Comparison of ENCODE assay signal across 8 cellular contexts in genomic region chrX:101415180-101416130, GRCh38. TPM values are rescaled to one million over a fixed set of nuclear protein-coding genes. Genes with fewer than 3 reads are reported as not detected.
DNase-seq lines count a peak whose midpoint lies in the region; ATAC-seq and TF ChIP-seq lines count a peak whose summit lies in the region.

No MANE protein-coding gene starts in this region.

- TF ChIP-seq CTCF in RWPE2 (IDR thresholded peaks at IDR 0.05; ENCODE audit: poor library complexity, severe bottlenecking), result peak; percentile 62
- peak; percentile 52 for TF ChIP-seq CTCF in cardiac fibroblast (IDR thresholded peaks at IDR 0.05; ENCODE audit: low read depth, low read length)
- TF ChIP-seq CTCF in stomach (IDR thresholded peaks at IDR 0.05), result peak in 5 of 7 experiments; percentile 34 to 79 (median 60)

- peaks cover 38% of the 10 kb centered on the region for H3K4me1 Mint-ChIP-seq in activated CD4-positive, alpha-beta T cell treated with anti-CD3 and anti-CD28 coated beads, Interleukin-2, amount 10 ng/mL, durations not matched to agents 24 days and 14 days

- no peaks in the 10 kb centered on the region for H3K27me3 ChIP-seq in RWPE2 (ENCODE audit: insufficient read depth, poor library complexity, severe bottlenecking)
- H3K27me3 ChIP-seq in stomach, result peaks cover 0 to 9% (median 0%) of the 10 kb centered on the region in 3 donors

- ATAC-seq in GM21717 (IDR thresholded peaks at IDR 0.05; ENCODE audit: unreplicated experiment) (peak; percentile 54), RWPE2 (ENCODE audit: low read depth) (peak; percentile 46; the same call in 2 of the 3 replicates)

- H3K4me1 ChIP-seq in RWPE2 (ENCODE audit: insufficient read depth, poor library complexity, severe bottlenecking) (no peaks in the 10 kb centered on the region), stomach (peaks cover 0 to 72% (median 26%) of the 10 kb centered on the region in 4 donors)

- no peak overlapping the region for H3K4me3 ChIP-seq in RWPE2 (ENCODE audit: severe bottlenecking)
- H3K4me3 ChIP-seq in cardiac fibroblast (replicated peaks in 1 of 2; ENCODE audit: low read depth in 2 of 2, low read length in 2 of 2), result no peak overlapping the region
- H3K4me3 ChIP-seq in stomach, result no peak overlapping the region

- intact Hi-C loops in activated CD4-positive, alpha-beta T cell treated with anti-CD3 and anti-CD28 coated beads, Interleukin-2, amount 10 ng/mL, durations not matched to agents 24 days and 14 days (cut with micrococcal nuclease), result loop anchor here (1.0 to 5.0 kb wide), 2 partner anchors 182 to 384 kb away; no protein-coding TSS in a partner anchor
- intact Hi-C loops in stomach (cut with DNase I; ENCODE audit: low total_unique reads), result no loop called here

- WGBS in stomach, 5 donors, result 23 to 37% (median 28%) methylated on average over 8 to 12 of the region's 12 CpGs

- peak; percentile 83 for DNase-seq in activated CD4-positive, alpha-beta T cell treated with anti-CD3 and anti-CD28 coated beads, Interleukin-2, amount 10 ng/mL, durations not matched to agents 24 days and 14 days
- DNase-seq in activated CD4-positive, alpha-beta T cell treated with anti-CD3 and anti-CD28 coated beads for 1 hour, result no peak
- peak; percentile 11 for DNase-seq in KG1 (lab: John Stamatoyannopoulos, UW)
- no peak for DNase-seq in RWPE2 (ENCODE audit: low spot score)
- peak; percentile 85 to 88 for DNase-seq in cardiac fibroblast (ENCODE audit: low read depth in 2 of 2)
- DNase-seq in kidney glomerular epithelial cell (lab: John Stamatoyannopoulos, UW), result peak; percentile 52
- DNase-seq in stomach, result no peak

- H3K9me3 Mint-ChIP-seq in activated CD4-positive, alpha-beta T cell treated with anti-CD3 and anti-CD28 coated beads, Interleukin-2, amount 10 ng/mL, durations not matched to agents 24 days and 14 days, result no peaks in the 10 kb centered on the region

- H3K27me3 Mint-ChIP-seq in activated CD4-positive, alpha-beta T cell treated with anti-CD3 and anti-CD28 coated beads, Interleukin-2, amount 10 ng/mL, durations not matched to agents 24 days and 14 days, result no peaks in the 10 kb centered on the region

- peaks cover 16% of the 10 kb centered on the region for H3K36me3 Mint-ChIP-seq in activated CD4-positive, alpha-beta T cell treated with anti-CD3 and anti-CD28 coated beads, Interleukin-2, amount 10 ng/mL, durations not matched to agents 24 days and 14 days (ENCODE audit: low read depth)

- H3K27ac Mint-ChIP-seq in activated CD4-positive, alpha-beta T cell treated with anti-CD3 and anti-CD28 coated beads, Interleukin-2, amount 10 ng/mL, durations not matched to agents 24 days and 14 days, result peak overlapping the region; percentile 86

- H3K9me3 ChIP-seq in RWPE2 (ENCODE audit: severe bottlenecking) (no peaks in the 10 kb centered on the region), stomach (no peaks in the 10 kb centered on the region)

- no peak for TF ChIP-seq POLR2A in stomach (IDR thresholded peaks at IDR 0.05)

- peak overlapping the region; percentile 56 for H3K4me3 Mint-ChIP-seq in activated CD4-positive, alpha-beta T cell treated with anti-CD3 and anti-CD28 coated beads, Interleukin-2, amount 10 ng/mL, durations not matched to agents 24 days and 14 days

- H3K27ac ChIP-seq in RWPE2 (ENCODE audit: poor library complexity, severe bottlenecking) (no peak overlapping the region), stomach (peak overlapping the region in 4 of 5 donors; percentile 44 to 80 (median 66))

- H3K36me3 ChIP-seq in RWPE2 (ENCODE audit: low read depth) (peaks cover 19% of the 10 kb centered on the region), stomach (peaks cover 3 to 21% (median 14%) of the 10 kb centered on the region in 4 donors)

- no peak for TF ChIP-seq EP300 in stomach (IDR thresholded peaks at IDR 0.05)

RNA-seq across cellular contexts. Expression of gene HNRNPH2, which starts 7.4 kb away (rescaled TPM):
- 19.9 and 21.5 TPM in 2 replicates for total RNA-seq in activated CD4-positive, alpha-beta T cell treated with anti-CD3 and anti-CD28 coated beads, Interleukin-2, amount 10 ng/mL, durations not matched to agents 24 days and 14 days
- 10 to 100 TPM in 4 of 5 donors, 1 to 10 TPM in 1; 5.5 to 98.4 (median 15.2) TPM for total RNA-seq in stomach
- 10 to 100 TPM; 31.6 to 53.5 (median 46.1) TPM for polyA plus RNA-seq in stomach

RNA-seq across cellular contexts. Expression of gene GLA, which starts 7.7 kb away (rescaled TPM):
- total RNA-seq in activated CD4-positive, alpha-beta T cell treated with anti-CD3 and anti-CD28 coated beads, Interleukin-2, amount 10 ng/mL, durations not matched to agents 24 days and 14 days, result 66.6 and 70.7 TPM in 2 replicates
- 10 to 100 TPM in 2 of 5 donors, 1 to 10 TPM in 2, not detected in 1; 6.4 to 19.6 (median 12.7) TPM for total RNA-seq in stomach
- 10 to 100 TPM in 2 of 3 donors, 1 to 10 TPM in 1; 8.1 to 25.6 (median 18.6) TPM for polyA plus RNA-seq in stomach

RNA-seq across cellular contexts. Expression of gene RPL36A, which starts 24.6 kb away (rescaled TPM):
- 252 and 278 TPM in 2 replicates for total RNA-seq in activated CD4-positive, alpha-beta T cell treated with anti-CD3 and anti-CD28 coated beads, Interleukin-2, amount 10 ng/mL, durations not matched to agents 24 days and 14 days
- total RNA-seq in stomach, result 1,000 to 10,000 TPM in 2 of 5 donors, 100 to 1,000 TPM in 3; 555 to 1,097 (median 872) TPM
- 1,000 to 10,000 TPM; 2,307 to 3,486 (median 2,694) TPM for polyA plus RNA-seq in stomach

RNA-seq across cellular contexts. Expression of gene BTK, which starts 29.5 kb away (rescaled TPM):
- not detected in 2 replicates for total RNA-seq in activated CD4-positive, alpha-beta T cell treated with anti-CD3 and anti-CD28 coated beads, Interleukin-2, amount 10 ng/mL, durations not matched to agents 24 days and 14 days
- total RNA-seq in stomach, result 1 to 10 TPM in 3 of 5 donors, not detected in 2; 1.3 to 8.7 (median 2.4) TPM
- 1 to 10 TPM; 2.6 to 4.9 (median 3.2) TPM for polyA plus RNA-seq in stomach

Comparison
In these comparisons a context has a peak if more than half of its experiments do, and no peak if none do; other contexts are left out.
1. DNase-seq: peak in activated CD4-positive, alpha-beta T cell treated with anti-CD3 and anti-CD28 coated beads, Interleukin-2, amount 10 ng/mL, durations not matched to agents 24 days and 14 days (single experiment), KG1 (single experiment), cardiac fibroblast (2 of 2) and kidney glomerular epithelial cell (single experiment); none in activated CD4-positive, alpha-beta T cell treated with anti-CD3 and anti-CD28 coated beads for 1 hour (single experiment), RWPE2 (single experiment) and stomach (single experiment).
2. Peak in every context shown above with its lines, with median percentiles within 50 percentile points of each other: CTCF ChIP-seq.